Comparison of ENCODE assay signal across 26 cellular contexts in genomic region chr6:122501475-122501874, GRCh38. TPM values are rescaled to one million over a fixed set of nuclear protein-coding genes. Genes with fewer than 3 reads are reported as not detected.
DNase-seq lines count a peak whose midpoint lies in the region; ATAC-seq, FAIRE-seq and TF ChIP-seq lines count a peak whose summit lies in the region.
"Had no signal": no experiment of that assay in that cellular context is flagged by ENCODE, and none has a peak within 500 bp of the region (broad histone marks: within the 10 kb centered on the region; RNA-seq: fewer than 3 reads in every experiment).

No MANE protein-coding gene starts in this region.

- in situ Hi-C loops in K562 (cut with MboI), result no loop called here

- H2AFZ ChIP-seq in K562 (ENCODE audit: low read depth, low read length), result no peak overlapping the region

- no peaks in the 10 kb centered on the region for H3K36me3 ChIP-seq in K562 (ENCODE audit: control insufficient read depth, insufficient read depth, low read length)
- H3K36me3 ChIP-seq: BE2C, BLaER1 had no signal

- BruUV-seq in K562 (replicated peaks; lab: Mats Ljungman, UMichigan), result no TSS peak

- no peak overlapping the region for H3K27ac Mint-ChIP-seq in endothelial cell (ENCODE audit: unreplicated experiment)
- H3K27ac Mint-ChIP-seq: CD14-positive monocyte; CD4-positive, alpha-beta memory T cell; CD8-positive, alpha-beta memory T cell had no signal

- POLR2A ChIA-PET in K562 (lab: Yijun Ruan, JAX), result no interaction called here

- H3K9ac ChIP-seq in K562 (ENCODE audit: insufficient read depth in 1 of 2, low read depth in 2 of 2, low read length in 2 of 2), result no peak overlapping the region
- H3K9ac ChIP-seq: BLaER1 had no signal

- peaks cover 13% of the 10 kb centered on the region for H3K9me3 ChIP-seq in K562 (replicated peaks; ENCODE audit: control insufficient read depth, insufficient read depth, low read depth, low read length)
- H3K9me3 ChIP-seq: BE2C had no signal

- no peaks in the 10 kb centered on the region for H3K4me1 Mint-ChIP-seq in endothelial cell (ENCODE audit: unreplicated experiment)
- H3K4me1 Mint-ChIP-seq: CD14-positive monocyte; CD4-positive, alpha-beta memory T cell; CD4-positive, CD25-positive, alpha-beta regulatory T cell; CD8-positive, alpha-beta memory T cell had no signal

- intact Hi-C loops in K562 (cut with micrococcal nuclease), result no loop called here

- H3K4me2 ChIP-seq in K562 (ENCODE audit: insufficient read depth, low read length), result no peak overlapping the region
- H3K4me2 ChIP-seq: BLaER1 had no signal

- no peaks in the 10 kb centered on the region for H4K20me1 ChIP-seq in K562 (replicated peaks; ENCODE audit: control insufficient read depth, insufficient read depth, low read length)
- H4K20me1 ChIP-seq: BLaER1 had no signal

- no peak overlapping the region for H3K4me3 ChIP-seq in K562
- H3K4me3 ChIP-seq: BLaER1, GM12878 had no signal

- no peak for TF ChIP-seq RAD21 in K562 (CRISPR knock-in tag; conservative IDR thresholded peaks at IDR 0.05 in 1 of 2, IDR thresholded peaks at IDR 0.05 in 1 of 2)

- H3K79me2 ChIP-seq in K562 (ENCODE audit: control insufficient read depth, insufficient read depth, low read length), result no peaks in the 10 kb centered on the region; the same call in 2 of the 3 replicates

- CTCF ChIA-PET in K562 (lab: Yijun Ruan, JAX; ENCODE audit: low intra/inter-chr PET ratio), result no interaction called here

- no peak for TF ChIP-seq POLR2A in K562 (conservative IDR thresholded peaks at IDR 0.05)

- H3K27me3 Mint-ChIP-seq in endothelial cell (ENCODE audit: unreplicated experiment), result peaks cover 2% of the 10 kb centered on the region

- peaks cover 23% of the 10 kb centered on the region for H3K9me3 Mint-ChIP-seq in endothelial cell (ENCODE audit: unreplicated experiment)

- H3K27me3 ChIP-seq in K562 (ENCODE audit: control insufficient read depth in 2 of 2, insufficient read depth in 2 of 2, low read length in 2 of 2), result no peaks in the 10 kb centered on the region
- H3K27me3 ChIP-seq: BE2C, BLaER1 had no signal

- no peaks in the 10 kb centered on the region for H3K9me1 ChIP-seq in K562 (ENCODE audit: control insufficient read depth, insufficient read depth, low read length)

- peak overlapping the region; percentile 85 for H3K4me3 Mint-ChIP-seq in endothelial cell (ENCODE audit: unreplicated experiment)
- H3K4me3 Mint-ChIP-seq: CD14-positive monocyte; CD4-positive, alpha-beta memory T cell; CD4-positive, CD25-positive, alpha-beta regulatory T cell; CD8-positive, alpha-beta memory T cell had no signal

- FAIRE-seq in K562 (lab: Jason Lieb, UNC), result no peak
- FAIRE-seq: A204.1, GM12878, GM12892, GM18507 had no signal

- no peak overlapping the region for H3K27ac ChIP-seq in K562 (ENCODE audit: extremely low read depth, low read depth, low read length)
- H3K27ac ChIP-seq: BLaER1 had no signal

- 35% methylated on average over 4 of the region's 4 CpGs for WGBS in K562 (ENCODE audit: insufficient coverage, low coverage, missing lambda C conversion rate)

- DNase-seq in K562 (ENCODE audit: extremely low read depth in 1 of 4, low spot score in 3 of 4), result no peak
- no peak for DNase-seq in endothelial cell (ENCODE audit: low spot score)
- DNase-seq: 8988T; ACHN; BE2C; C1 segment of cervical spinal cord; CD4-positive, alpha-beta memory T cell; CD4-positive, CD25-positive, alpha-beta regulatory T cell; CD8-positive, alpha-beta memory T cell; COR-L47; DMS 273 treated with DMSO at 0.1 percent for 48 hours; DMS153; DMS53; DMS79; DND-41; EL; GDM1 had no signal

- TF ChIP-seq CTCF in K562 (IDR thresholded peaks at IDR 0.05 in 2 of 3, conservative IDR thresholded peaks at IDR 0.05 in 1 of 3; ENCODE audit: insufficient read depth in 2 of 3, low read depth in 1 of 3, low read length in 3 of 3), result no peak
- TF ChIP-seq CTCF in endothelial cell (IDR thresholded peaks at IDR 0.05; ENCODE audit: unreplicated experiment), result no peak

- H3K36me3 Mint-ChIP-seq in endothelial cell (ENCODE audit: low read depth, unreplicated experiment), result peaks cover 80% of the 10 kb centered on the region
- H3K36me3 Mint-ChIP-seq: CD14-positive monocyte had no signal

- ATAC-seq in K562, result no peak
- ATAC-seq in GM19023 (IDR thresholded peaks at IDR 0.05; ENCODE audit: unreplicated experiment), result no peak
- ATAC-seq in GM18907 (IDR thresholded peaks at IDR 0.05; ENCODE audit: unreplicated experiment), result no peak
- ATAC-seq in GM21737 (IDR thresholded peaks at IDR 0.05; ENCODE audit: unreplicated experiment), result no peak
- ATAC-seq: GM12878 had no signal

- no peak for TF ChIP-seq EP300 in K562 (IDR thresholded peaks at IDR 0.05; ENCODE audit: low read length)

- H3K4me1 ChIP-seq in K562 (replicated peaks in 1 of 2; ENCODE audit: control insufficient read depth in 2 of 2, insufficient read depth in 2 of 2, low read length in 2 of 2), result no peaks in the 10 kb centered on the region
- H3K4me1 ChIP-seq: BE2C, BLaER1 had no signal

TF ChIP-seq in K562, 482 proteins besides CTCF, POLR2A, EP300 and RAD21:
- TF ChIP-seq SNIP1 (IDR thresholded peaks at IDR 0.05; ENCODE audit: low read depth) (no peak), ZFP36 (IDR thresholded peaks at IDR 0.05; ENCODE audit: low read depth, low read length, partially characterized antibody) (peak; percentile 42)
TF ChIP-seq in K562: peak in this region for 1.

RNA-seq across cellular contexts. Expression of gene SERINC1, which starts 29.9 kb away (rescaled TPM):
- 38.5 and 69.1 TPM in 2 replicates for total RNA-seq in K562 (2011; cell fraction: chromatin; rRNA removed; ENCODE audit: low replicate concordance)
- 36.2 and 45.5 TPM in 2 replicates for total RNA-seq in K562 (2011; cell fraction: nucleolus; rRNA removed)
- total RNA-seq in K562 (2011; cell fraction: nucleoplasm; rRNA removed), result 60.6 and 64.2 TPM in 2 replicates
- total RNA-seq in K562 (2014; rRNA removed) (27.3 and 28.8 TPM in 2 replicates), K562 (2014; rRNA removed; fragmentation: Illumina TruSeq; extraction: Trizol) (59.6 and 71.7 TPM in 2 replicates), K562 (2015; rRNA removed; fragmentation: Illumina TruSeq; extraction: Trizol) (36.1 and 39.7 TPM in 2 replicates), K562 (2021) (31.7 and 34.3 TPM in 2 replicates), endothelial cell (ENCODE audit: unreplicated experiment) (102 TPM)
- polyA plus RNA-seq in K562 (2011; rRNA removed) (41.2 and 64.6 TPM in 2 replicates), K562 (2014; fragmentation: Illumina TruSeq; extraction: Trizol) (46.1 and 47.9 TPM in 2 replicates), K562 (2014; fragmentation: Nextera tagmentation; extraction: Ambion mirVana) (10 to 100 TPM; 33.2 to 37.3 TPM), K562 (2014; rRNA removed) (41.0 and 42.2 TPM in 2 replicates)
- polyA plus RNA-seq in K562 (2011; cell fraction: cytosol; rRNA removed), result 11.4 and 28.5 TPM in 2 replicates
- 5.9 and 7.8 TPM in 2 replicates for polyA plus RNA-seq in K562 (2011; cell fraction: nucleus; rRNA removed)
- 36.2 and 48.5 TPM in 2 replicates for polyA plus RNA-seq in K562 (2012)
- 84.9 and 96.4 TPM in 2 replicates for polyA minus RNA-seq in K562 (2011; rRNA and poly(A)+ RNA removed)
- 25.8 and 31.9 TPM in 2 replicates for polyA minus RNA-seq in K562 (2011; cell fraction: cytosol; rRNA and poly(A)+ RNA removed)
- 10.9 and 19.4 TPM in 2 replicates for polyA minus RNA-seq in K562 (2011; cell fraction: nucleus; rRNA and poly(A)+ RNA removed)
